Comparison of ENCODE assay signal across 8 cellular contexts in genomic region chr14:53217283-53217994, GRCh38.
A peak's percentile ranks its signal among the peaks of the same experiment; 100 is the strongest.
DNase-seq lines count a peak whose midpoint lies in the region; ATAC-seq and TF ChIP-seq lines count a peak whose summit lies in the region.

No MANE protein-coding gene starts in this region.

- peak overlapping the region in 1 of 2 donors; percentile 62 for H3K27ac ChIP-seq in coronary artery

- WGBS in lower leg skin, 2 donors, result 0 to 2% methylated on average over 8 to 32 of the region's 39 CpGs

- intact Hi-C loops in lower leg skin (cut with DNase I; ENCODE audit: low total_unique reads), result no loop called here

- no peak for TF ChIP-seq POLR2A in lower leg skin (IDR thresholded peaks at IDR 0.05)

- TF ChIP-seq CTCF in AG10803 (conservative IDR thresholded peaks at IDR 0.05; ENCODE audit: low read length) (no peak; the same call in 1 of the 2 replicates), coronary artery (IDR thresholded peaks at IDR 0.05) (no peak), lower leg skin (IDR thresholded peaks at IDR 0.05) (no peak)

- H3K4me3 ChIP-seq in AG10803 (ENCODE audit: low read length) (peak overlapping the region; percentile 56), coronary artery (peak overlapping the region; percentile 84), lower leg skin (ENCODE audit: low read depth, poor library complexity, severe bottlenecking) (peak overlapping the region; percentile 25)

- DNase-seq in AG10803 (ENCODE audit: low read depth) (peak; percentile 39), NCI-H2227 (lab: John Stamatoyannopoulos, UW; ENCODE audit: unreplicated experiment) (peak; percentile 79), coronary artery (ENCODE audit: low spot score) (peak; percentile 76), lower leg skin (ENCODE audit: low spot score in 2 of 2) (peak; percentile 48 to 94)
- peak; percentile 78 for DNase-seq in activated CD4-positive, CD25-positive, alpha-beta regulatory T cell treated with anti-CD3 and anti-CD28 coated beads, Interleukin-2, amount 50 U/mL, for 72 hours
- DNase-seq in stimulated activated CD4-positive, alpha-beta T cell treated with anti-CD3 and anti-CD28 coated beads, TNF-alpha, amount 100 ng/mL, for 4 hours (ENCODE audit: low read depth in 3 of 3), result peak; percentile 25 to 54 (median 27)

- ATAC-seq in GM18870 (IDR thresholded peaks at IDR 0.05; ENCODE audit: unreplicated experiment), result peak; percentile 93
- ATAC-seq in HG03097 (IDR thresholded peaks at IDR 0.05; ENCODE audit: low FRiP score, unreplicated experiment), result peak; percentile 97

Comparison
In these comparisons a context has a peak if more than half of its experiments do, and no peak if none do; other contexts are left out.
1. DNase-seq: peak in every context shown above with its lines; median percentile 79 in NCI-H2227; 78 in activated CD4-positive, CD25-positive, alpha-beta regulatory T cell treated with anti-CD3 and anti-CD28 coated beads, Interleukin-2, amount 50 U/mL, for 72 hours; 76 in coronary artery; 71 in lower leg skin; 39 in AG10803; 27 in stimulated activated CD4-positive, alpha-beta T cell treated with anti-CD3 and anti-CD28 coated beads, TNF-alpha, amount 100 ng/mL, for 4 hours.
2. H3K4me3 ChIP-seq: peak in every context shown above with its lines; median percentile 84 in coronary artery; 56 in AG10803; 25 in lower leg skin.